In the genomic region with DNA sequence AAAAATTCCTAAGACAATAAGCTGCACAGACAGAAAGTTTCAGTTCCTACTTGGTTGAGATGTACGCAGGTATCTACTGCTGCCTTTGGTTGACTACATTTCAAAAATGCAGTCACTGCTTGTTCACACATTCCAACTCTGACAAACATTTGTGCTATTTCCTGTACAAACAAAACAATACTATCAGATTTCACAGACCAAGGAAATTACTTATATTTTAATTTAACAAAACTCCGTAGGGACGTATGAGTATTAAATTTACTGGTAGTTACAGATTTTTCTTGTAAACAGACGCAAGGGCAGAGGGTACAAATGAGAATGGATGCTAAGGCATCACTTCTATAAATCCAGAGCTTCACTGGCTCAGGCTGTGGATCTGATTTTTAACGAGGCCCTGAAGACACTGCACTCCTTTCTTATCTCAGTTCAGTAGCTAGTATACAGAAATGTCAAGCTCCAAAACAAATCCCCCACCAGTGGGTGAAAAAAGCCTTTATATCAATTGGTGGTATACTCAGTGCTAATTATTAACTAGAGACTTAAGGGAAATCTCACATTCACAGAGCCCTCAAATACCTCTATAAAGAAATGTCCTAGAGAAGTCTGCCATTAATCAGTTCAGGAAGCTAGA, we compare ENCODE assay signal across 10 cellular contexts.
DNase-seq lines count a peak whose midpoint lies in the region; ATAC-seq and TF ChIP-seq lines count a peak whose summit lies in the region.
"Had no signal": no experiment of that assay in that cellular context is flagged by ENCODE, and none has a peak within 500 bp of the region (broad histone marks: within the 10 kb centered on the region; RNA-seq: fewer than 3 reads in every experiment).

No MANE protein-coding gene starts in this region.

- H3K27me3 ChIP-seq in HAP-1 (ENCODE audit: low read depth) = no peaks in the 10 kb centered on the region

- in situ Hi-C loops in HAP-1 (cut with MboI; ENCODE audit: low sequenced_read_pairs) = no loop called here

- intact Hi-C loops in head of caudate nucleus (cut with DNase I) = no loop called here

- ATAC-seq in GM19438 (IDR thresholded peaks at IDR 0.05; ENCODE audit: low read depth, unreplicated experiment) = peak; percentile 91

- H3K4me3 ChIP-seq in HAP-1 = no peak overlapping the region

- no peaks in the 10 kb centered on the region for H3K4me1 ChIP-seq in HAP-1

- TF ChIP-seq CTCF in 22Rv1 (IDR thresholded peaks at IDR 0.05) = no peak

- H3K36me3 ChIP-seq in HAP-1 (replicated peaks) = peaks cover 28% of the 10 kb centered on the region

- H3K27ac ChIP-seq in 22Rv1 = peak overlapping the region; percentile 66
- H3K27ac ChIP-seq: C4-2B had no signal

- H3K9me3 ChIP-seq in HAP-1 = no peaks in the 10 kb centered on the region

- DNase-seq in HS-5 (ENCODE audit: low read depth) = peak; percentile 53
- peak; percentile 23 for DNase-seq in epidermal melanocyte (ENCODE audit: insufficient read length, low spot score)
- DNase-seq in HUDEP-2 (lab: John Stamatoyannopoulos, UW; ENCODE audit: unreplicated experiment in 76 of 76) = no peak
- DNase-seq in HAP-1 (ENCODE audit: low spot score in 2 of 2) = no peak
- DNase-seq in head of caudate nucleus = no peak
- no peak for DNase-seq in stimulated activated CD4-positive, alpha-beta T cell treated with anti-CD3 and anti-CD28 coated beads, Interleukin-4, amount 100 ng/mL, for 1 hour
- DNase-seq: NCI-H1092 treated with DMSO at 0.1 percent for 48 hours had no signal

Comparison
In these comparisons a context has a peak if more than half of its experiments do, and no peak if none do; other contexts are left out.
1. DNase-seq: peak in HS-5 (single experiment) and epidermal melanocyte (single experiment); none in HUDEP-2 (0 of 76), HAP-1 (0 of 2), head of caudate nucleus (0 of 42) and stimulated activated CD4-positive, alpha-beta T cell treated with anti-CD3 and anti-CD28 coated beads, Interleukin-4, amount 100 ng/mL, for 1 hour (single experiment).